In the genomic region with DNA sequence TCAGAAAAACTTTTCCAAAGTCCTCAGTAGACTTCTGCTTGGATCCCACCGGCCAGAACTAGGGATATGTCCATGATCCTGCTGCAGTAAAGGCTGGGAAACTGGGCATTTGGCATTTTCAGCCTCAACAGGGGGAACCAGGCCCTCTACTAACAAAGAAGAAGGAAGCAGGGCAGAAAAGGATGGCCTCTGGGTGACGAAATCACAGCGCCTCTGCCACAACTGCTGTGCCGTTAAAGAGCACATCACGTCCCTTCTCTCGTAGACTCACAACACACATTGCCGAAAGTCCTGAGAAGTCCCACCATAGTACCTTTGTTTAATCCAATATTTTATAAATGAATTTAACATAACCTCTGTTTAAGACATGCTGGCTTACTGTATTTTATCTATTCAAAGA, we compare ENCODE assay signal across 16 cellular contexts.
"Had no signal": no experiment of that assay in that cellular context is flagged by ENCODE, and none has a peak within 500 bp of the region (broad histone marks: within the 10 kb centered on the region; RNA-seq: fewer than 3 reads in every experiment).

No MANE protein-coding gene starts in this region.

- ATAC-seq: gastroesophageal sphincter, left cardiac atrium, left ventricle myocardium superior, pancreas, right cardiac atrium had no signal

- H3K27ac ChIP-seq: esophagus squamous epithelium, gastroesophageal sphincter, pancreas, vagina had no signal

- H3K27me3 ChIP-seq: pancreas, vagina had no signal

- H3K4me3 ChIP-seq: esophagus squamous epithelium, gastroesophageal sphincter, lung, pancreas, smooth muscle cell, vagina had no signal

- DNase-seq: esophagus squamous epithelium; glutamatergic neuron; kidney; left cardiac atrium; left ventricle myocardium superior; mesendoderm; naive B cell; occipital lobe; pancreas; right cardiac atrium; stimulated activated CD4-positive, alpha-beta T cell treated with anti-CD3 and anti-CD28 coated beads, Interleukin-2, amount 100 ng/mL, for 48 hours; stimulated activated naive CD4-positive, alpha-beta T cell treated with Interleukin-2 at 50 U/mL for 16 hours had no signal
